1 cellular context compared by ENCODE assay signal in genomic region chr2:199430219-199430618, GRCh38.
TF ChIP-seq lines count a peak whose summit lies in the region.

No MANE protein-coding gene starts in this region.

TF ChIP-seq in endothelial cell of umbilical vein, 7 proteins besides CTCF, POLR2A, EP300 and RAD21 (continued from another document):
- no peak for TF ChIP-seq MAX (IDR thresholded peaks at IDR 0.05; ENCODE audit: insufficient read depth, insufficient read length)
- no peak for TF ChIP-seq FOS (IDR thresholded peaks at IDR 0.05; ENCODE audit: borderline replicate concordance, insufficient read depth, low read length)
- no peak for TF ChIP-seq GATA2 (IDR thresholded peaks at IDR 0.05; ENCODE audit: insufficient read depth, insufficient read length, low read depth, low read length)
- no peak for TF ChIP-seq JUN (IDR thresholded peaks at IDR 0.05; ENCODE audit: borderline replicate concordance, insufficient read depth, insufficient read length, low read depth)
- no peak for TF ChIP-seq MYC (IDR thresholded peaks at IDR 0.05; ENCODE audit: low read depth, low read length)
